ENCODE assay signal across 19 cellular contexts in genomic region chr2:147211484-147211883, GRCh38.
DNase-seq lines count a peak whose midpoint lies in the region; ATAC-seq and TF ChIP-seq lines count a peak whose summit lies in the region.
"Had no signal": no experiment of that assay in that cellular context is flagged by ENCODE, and none has a peak within 500 bp of the region (broad histone marks: within the 10 kb centered on the region; RNA-seq: fewer than 3 reads in every experiment).

No MANE protein-coding gene starts in this region.

- CTCF ChIA-PET in mammary epithelial cell (lab: Charles Lee; ENCODE audit: low non-redundant PET) = no interaction called here

- H3K4me2 ChIP-seq in mammary epithelial cell (ENCODE audit: insufficient read depth, low read depth, low read length) = no peak overlapping the region
- no peak overlapping the region for H3K4me2 ChIP-seq in Karpas-422 (ENCODE audit: low read depth, low read length, poor library complexity, severe bottlenecking)
- H3K4me2 ChIP-seq: BLaER1 treated with 17β-estradiol and CSF1 and Interleukin-3, amounts not matched to agents 10 nM and 100 nM had no signal

- H3K79me2 ChIP-seq in mammary epithelial cell (ENCODE audit: insufficient read depth, low read length) (no peaks in the 10 kb centered on the region), Karpas-422 (ENCODE audit: low read length) (no peaks in the 10 kb centered on the region)

- BruUV-seq in mammary epithelial cell (replicated peaks; lab: Mats Ljungman, UMichigan) = no TSS peak

- H3K9me3 ChIP-seq in mammary epithelial cell (replicated peaks; ENCODE audit: insufficient read depth, low read length) (no peaks in the 10 kb centered on the region), breast epithelium (peaks cover 1 to 9% of the 10 kb centered on the region in 2 donors), Karpas-422 (ENCODE audit: low read length) (no peaks in the 10 kb centered on the region)
- H3K9me3 ChIP-seq: BE2C had no signal

- H3K4me3 ChIP-seq in mammary epithelial cell (replicated peaks in 1 of 3; ENCODE audit: insufficient read depth in 1 of 3, low read depth in 2 of 3, low read length in 3 of 3) (no peak overlapping the region), breast epithelium (no peak overlapping the region), epithelial cell of esophagus (ENCODE audit: low read length) (no peak overlapping the region), Karpas-422 (ENCODE audit: low read length) (no peak overlapping the region)
- H3K4me3 ChIP-seq: BLaER1 treated with 17β-estradiol and CSF1 and Interleukin-3, amounts not matched to agents 10 nM and 100 nM; HAP-1 had no signal

- H2AFZ ChIP-seq in mammary epithelial cell (ENCODE audit: low read depth, low read length) = no peak overlapping the region
- no peak overlapping the region for H2AFZ ChIP-seq in Karpas-422 (ENCODE audit: low read length)

- ATAC-seq in GM19467 (IDR thresholded peaks at IDR 0.05; ENCODE audit: unreplicated experiment) = no peak

- no peak overlapping the region for H3K9ac ChIP-seq in mammary epithelial cell (ENCODE audit: insufficient read depth, low read length)
- H3K9ac ChIP-seq in Karpas-422 (ENCODE audit: low read length) = no peak overlapping the region
- H3K9ac ChIP-seq: BLaER1 treated with 17β-estradiol and CSF1 and Interleukin-3, amounts not matched to agents 10 nM and 100 nM had no signal

- H3K27ac ChIP-seq in mammary epithelial cell (ENCODE audit: insufficient read depth, low read depth, low read length) (no peak overlapping the region), breast epithelium (no peak overlapping the region), Karpas-422 (ENCODE audit: low read length) (no peak overlapping the region)
- H3K27ac ChIP-seq: 22Rv1; BLaER1 treated with 17β-estradiol and CSF1 and Interleukin-3, amounts not matched to agents 10 nM and 100 nM had no signal

- H3K9me2 ChIP-seq in Karpas-422 (replicated peaks; ENCODE audit: insufficient read depth, low read length) = no peaks in the 10 kb centered on the region; the same call in 1 of the 2 replicates

- no peaks in the 10 kb centered on the region for H3K27me3 ChIP-seq in mammary epithelial cell (ENCODE audit: insufficient read depth, low read length)
- H3K27me3 ChIP-seq in breast epithelium = no peaks in the 10 kb centered on the region
- no peaks in the 10 kb centered on the region for H3K27me3 ChIP-seq in Karpas-422 (ENCODE audit: low read length)
- H3K27me3 ChIP-seq: BE2C; BLaER1 treated with 17β-estradiol and CSF1 and Interleukin-3, amounts not matched to agents 10 nM and 100 nM had no signal

- H4K20me1 ChIP-seq in mammary epithelial cell (ENCODE audit: insufficient read depth, low read length) (no peaks in the 10 kb centered on the region), Karpas-422 (ENCODE audit: insufficient read depth, low read depth, low read length) (no peaks in the 10 kb centered on the region)
- H4K20me1 ChIP-seq: BLaER1 treated with 17β-estradiol and CSF1 and Interleukin-3, amounts not matched to agents 10 nM and 100 nM had no signal

- no peak for TF ChIP-seq POLR2A in breast epithelium (IDR thresholded peaks at IDR 0.05)

- no peak for TF ChIP-seq CTCF in mammary epithelial cell (conservative IDR thresholded peaks at IDR 0.05 in 1 of 2, IDR thresholded peaks at IDR 0.05 in 1 of 2; ENCODE audit: extremely low read depth in 1 of 2, insufficient read depth in 1 of 2, low read depth in 1 of 2, low read length in 2 of 2)
- no peak for TF ChIP-seq CTCF in breast epithelium (IDR thresholded peaks at IDR 0.05)
- TF ChIP-seq CTCF in epithelial cell of esophagus (IDR thresholded peaks at IDR 0.05; ENCODE audit: insufficient read depth, low read depth, low read length, missing control alignments) = no peak

- in situ Hi-C loops in mammary epithelial cell (cut with MboI; ENCODE audit: low sequenced_read_pairs in 2 of 2) = no loop called here

- H3K36me3 ChIP-seq in mammary epithelial cell (ENCODE audit: insufficient read depth, low read length) (no peaks in the 10 kb centered on the region), breast epithelium (no peaks in the 10 kb centered on the region), Karpas-422 (ENCODE audit: insufficient read depth, low read length) (no peaks in the 10 kb centered on the region)
- H3K36me3 ChIP-seq: BE2C; BLaER1 treated with 17β-estradiol and CSF1 and Interleukin-3, amounts not matched to agents 10 nM and 100 nM; HAP-1 had no signal

- H3K4me1 ChIP-seq in mammary epithelial cell (ENCODE audit: insufficient read depth, low read length) = no peaks in the 10 kb centered on the region
- no peaks in the 10 kb centered on the region for H3K4me1 ChIP-seq in breast epithelium
- no peaks in the 10 kb centered on the region for H3K4me1 ChIP-seq in Karpas-422 (ENCODE audit: low read length)
- H3K4me1 ChIP-seq: BE2C; BLaER1 treated with 17β-estradiol and CSF1 and Interleukin-3, amounts not matched to agents 10 nM and 100 nM; HAP-1 had no signal

- peak; percentile 27 for DNase-seq in mammary epithelial cell
- no peak for DNase-seq in breast epithelium (ENCODE audit: low spot score in 2 of 2)
- peak; percentile 27 for DNase-seq in epithelial cell of esophagus (ENCODE audit: low read depth)
- DNase-seq in kidney tubule cell (ENCODE audit: low spot score) = peak; percentile 30
- no peak for DNase-seq in AG08396 (ENCODE audit: low spot score)
- no peak for DNase-seq in Karpas-422
- DNase-seq in stimulated activated CD4-positive, alpha-beta T cell treated with anti-CD3 and anti-CD28 coated beads, Interleukin-1b, Interleukin-23, amount 100 ng/mL, for 48 hours = no peak
- DNase-seq: AML-193; BE2C; CD4-positive, alpha-beta T cell; CD8-positive, alpha-beta memory T cell; DMS 273 treated with DMSO at 0.1 percent for 48 hours; DMS79 treated with DMSO at 0.1 percent for 48 hours; GF-D8; GOT3 had no signal

- dilution Hi-C loops in mammary epithelial cell (cut with HindIII; ENCODE audit: low sequenced_read_pairs) = no loop called here

- intact Hi-C loops in mammary epithelial cell (cut with micrococcal nuclease) (loop anchor here (10.0 kb wide), 1 partner anchor 127 kb away; no protein-coding TSS in a partner anchor), breast epithelium (cut with DNase I; ENCODE audit: low total_unique reads) (no loop called here)

Comparison
In these comparisons a context has a peak if more than half of its experiments do, and no peak if none do; other contexts are left out.
1. DNase-seq: peak in mammary epithelial cell (single experiment), epithelial cell of esophagus (single experiment) and kidney tubule cell (single experiment); none in breast epithelium (0 of 2), AG08396 (single experiment), Karpas-422 (single experiment) and stimulated activated CD4-positive, alpha-beta T cell treated with anti-CD3 and anti-CD28 coated beads, Interleukin-1b, Interleukin-23, amount 100 ng/mL, for 48 hours (single experiment).